In the genomic region with DNA sequence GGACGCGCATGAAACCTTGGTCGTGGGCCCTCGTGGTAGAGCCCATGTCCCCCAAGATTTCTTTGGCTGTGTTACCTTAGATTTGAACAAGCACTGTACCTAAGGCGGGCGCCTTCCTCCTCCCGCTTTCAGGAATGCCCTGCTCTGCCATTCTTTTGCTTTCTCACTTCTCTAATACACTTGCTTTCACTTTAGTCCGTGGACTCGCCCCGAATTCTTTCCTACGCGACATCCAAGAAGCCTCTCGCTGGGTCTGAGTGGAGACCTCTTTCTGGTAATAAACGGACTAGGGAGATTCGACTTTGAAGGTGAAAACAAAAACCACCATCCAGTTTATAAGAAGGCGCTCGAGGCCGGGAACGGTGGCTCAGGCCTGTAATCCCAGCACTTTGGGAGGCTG, we compare ENCODE assay signal across 1 cellular context.
TF ChIP-seq lines count a peak whose summit lies in the region.

No MANE protein-coding gene starts in this region.

TF ChIP-seq in SK-N-SH, 30 proteins besides CTCF, POLR2A, EP300 and RAD21 (continued from another document):
- TF ChIP-seq, protein P1, sequence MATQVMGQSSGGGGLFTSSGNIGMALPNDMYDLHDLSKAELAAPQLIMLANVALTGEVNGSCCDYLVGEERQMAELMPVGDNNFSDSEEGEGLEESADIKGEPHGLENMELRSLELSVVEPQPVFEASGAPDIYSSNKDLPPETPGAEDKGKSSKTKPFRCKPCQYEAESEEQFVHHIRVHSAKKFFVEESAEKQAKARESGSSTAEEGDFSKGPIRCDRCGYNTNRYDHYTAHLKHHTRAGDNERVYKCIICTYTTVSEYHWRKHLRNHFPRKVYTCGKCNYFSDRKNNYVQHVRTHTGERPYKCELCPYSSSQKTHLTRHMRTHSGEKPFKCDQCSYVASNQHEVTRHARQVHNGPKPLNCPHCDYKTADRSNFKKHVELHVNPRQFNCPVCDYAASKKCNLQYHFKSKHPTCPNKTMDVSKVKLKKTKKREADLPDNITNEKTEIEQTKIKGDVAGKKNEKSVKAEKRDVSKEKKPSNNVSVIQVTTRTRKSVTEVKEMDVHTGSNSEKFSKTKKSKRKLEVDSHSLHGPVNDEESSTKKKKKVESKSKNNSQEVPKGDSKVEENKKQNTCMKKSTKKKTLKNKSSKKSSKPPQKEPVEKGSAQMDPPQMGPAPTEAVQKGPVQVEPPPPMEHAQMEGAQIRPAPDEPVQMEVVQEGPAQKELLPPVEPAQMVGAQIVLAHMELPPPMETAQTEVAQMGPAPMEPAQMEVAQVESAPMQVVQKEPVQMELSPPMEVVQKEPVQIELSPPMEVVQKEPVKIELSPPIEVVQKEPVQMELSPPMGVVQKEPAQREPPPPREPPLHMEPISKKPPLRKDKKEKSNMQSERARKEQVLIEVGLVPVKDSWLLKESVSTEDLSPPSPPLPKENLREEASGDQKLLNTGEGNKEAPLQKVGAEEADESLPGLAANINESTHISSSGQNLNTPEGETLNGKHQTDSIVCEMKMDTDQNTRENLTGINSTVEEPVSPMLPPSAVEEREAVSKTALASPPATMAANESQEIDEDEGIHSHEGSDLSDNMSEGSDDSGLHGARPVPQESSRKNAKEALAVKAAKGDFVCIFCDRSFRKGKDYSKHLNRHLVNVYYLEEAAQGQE (IDR thresholded peaks at IDR 0.05; ENCODE audit: low read depth, low read length): no peak
- TF ChIP-seq ZBTB33 (IDR thresholded peaks at IDR 0.05; ENCODE audit: borderline replicate concordance, low read depth) (no peak), TAF1 (IDR thresholded peaks at IDR 0.05; ENCODE audit: borderline replicate concordance, low read depth, low read length) (no peak)
